ENCODE assay signal across 8 cellular contexts in genomic region chr15:98646546-98647025, GRCh38. TPM values are rescaled to one million over a fixed set of nuclear protein-coding genes. Genes with fewer than 3 reads are reported as not detected.
DNase-seq lines count a peak whose midpoint lies in the region; ATAC-seq and TF ChIP-seq lines count a peak whose summit lies in the region.

No MANE protein-coding gene starts in this region.

- WGBS in mesodermal cell (ENCODE audit: insufficient coverage in 2 of 2), 2 experiments: 0% methylated on average over 3 of the region's 7 CpGs

- H3K4me3 ChIP-seq in left ventricle myocardium inferior (peak overlapping the region; percentile 95), mesodermal cell (ENCODE audit: extremely low read depth, insufficient read depth, low read length, poor library complexity, severe bottlenecking) (peak overlapping the region; percentile 73), uterus (peak overlapping the region; percentile 53 to 90)

- H3K4me3 Mint-ChIP-seq in MCF 10A (ENCODE audit: unreplicated experiment): peak overlapping the region; percentile 89

- in situ Hi-C loops in GM13977 (cut with MboI; ENCODE audit: low pct_unique_long_range_greater_than_20kb, low sequenced_read_pairs, unreplicated experiment): no loop called here

- H3K4me1 ChIP-seq in left ventricle myocardium inferior (peaks cover 41% of the 10 kb centered on the region), mesodermal cell (ENCODE audit: control insufficient read depth, insufficient read depth, low read length, poor library complexity, severe bottlenecking) (no peaks in the 10 kb centered on the region), uterus (no peaks in the 10 kb centered on the region)

- peaks cover 47% of the 10 kb centered on the region for H3K27me3 ChIP-seq in left ventricle myocardium inferior (ENCODE audit: low read depth)
- H3K27me3 ChIP-seq in uterus: peaks cover 0 to 5% of the 10 kb centered on the region in 2 donors

- no TSS peak for BruUV-seq in MCF 10A (replicated peaks; lab: Mats Ljungman, UMichigan)

- no peaks in the 10 kb centered on the region for H3K9me3 Mint-ChIP-seq in MCF 10A (ENCODE audit: unreplicated experiment)

- no peaks in the 10 kb centered on the region for H3K4me1 Mint-ChIP-seq in MCF 10A (ENCODE audit: insufficient read depth, unreplicated experiment)

- CTCF ChIA-PET in MCF 10A (lab: Yijun Ruan, JAX): interaction anchor here (0.6 to 2.6 kb wide), 21 partner anchors 9 to 430 kb away, joined by 3 to 28 read pairs (median 4); no protein-coding TSS in a partner anchor

- H3K36me3 ChIP-seq in left ventricle myocardium inferior (no peaks in the 10 kb centered on the region), mesodermal cell (ENCODE audit: control insufficient read depth, insufficient read depth, low read length) (no peaks in the 10 kb centered on the region), uterus (no peaks in the 10 kb centered on the region)

- no peak for DNase-seq in left ventricle myocardium inferior
- no peak for DNase-seq in cardiac septum (ENCODE audit: low spot score)
- no peak for DNase-seq in MCF 10A (ENCODE audit: unreplicated experiment)
- no peak for DNase-seq in uterus
- DNase-seq in GM13977 (ENCODE audit: low spot score): no peak
- DNase-seq in COR-L47 (lab: John Stamatoyannopoulos, UW): no peak

- no peak for TF ChIP-seq POLR2A in uterus (IDR thresholded peaks at IDR 0.05)

- H3K36me3 Mint-ChIP-seq in MCF 10A (ENCODE audit: insufficient read depth, unreplicated experiment): peaks cover 12% of the 10 kb centered on the region

- peak overlapping the region; percentile 98 for H3K27ac ChIP-seq in left ventricle myocardium inferior (replicated peaks)
- peak overlapping the region; percentile 74 for H3K27ac ChIP-seq in mesodermal cell (ENCODE audit: low read depth, low read length, severe bottlenecking)
- H3K27ac ChIP-seq in uterus: peak overlapping the region; percentile 97 to 100

- H3K9me3 ChIP-seq in left ventricle myocardium inferior (replicated peaks) (no peaks in the 10 kb centered on the region), mesodermal cell (ENCODE audit: control insufficient read depth, low read length) (no peaks in the 10 kb centered on the region), uterus (no peaks in the 10 kb centered on the region)

- POLR2A ChIA-PET in MCF 10A (lab: Yijun Ruan, JAX): interaction anchor here (0.6 to 4.3 kb wide), 14 partner anchors 10 to 411 kb away, joined by 3 to 26 read pairs (median 4); no protein-coding TSS in a partner anchor

- ATAC-seq in GM18861 (IDR thresholded peaks at IDR 0.05; ENCODE audit: unreplicated experiment): no peak

- no peak overlapping the region for H3K27ac Mint-ChIP-seq in MCF 10A (ENCODE audit: low read depth, unreplicated experiment)

- intact Hi-C loops in left ventricle myocardium inferior (cut with micrococcal nuclease): no loop called here
- intact Hi-C loops in cardiac septum (cut with DNase I): loop anchor here (2.0 to 5.0 kb wide), 4 partner anchors 81 to 430 kb away; no protein-coding TSS in a partner anchor
- intact Hi-C loops in MCF 10A (cut with micrococcal nuclease): loop anchor here (1.0 to 5.0 kb wide), 3 partner anchors 64 to 411 kb away; no protein-coding TSS in a partner anchor
- intact Hi-C loops in uterus (cut with DNase I; ENCODE audit: low total_unique reads): no loop called here

- no peak for TF ChIP-seq CTCF in left ventricle myocardium inferior (IDR thresholded peaks at IDR 0.05; ENCODE audit: borderline replicate concordance)
- no peak for TF ChIP-seq CTCF in MCF 10A (IDR thresholded peaks at IDR 0.05; ENCODE audit: unreplicated experiment)
- TF ChIP-seq CTCF in uterus (IDR thresholded peaks at IDR 0.05): no peak
- no peak for TF ChIP-seq CTCF in GM13977 (IDR thresholded peaks at IDR 0.05; ENCODE audit: extremely low read depth, insufficient read depth, missing control alignments)

- peaks cover 57% of the 10 kb centered on the region for H3K27me3 Mint-ChIP-seq in MCF 10A (ENCODE audit: insufficient read depth, unreplicated experiment)

RNA-seq across cellular contexts. Expression of gene IGF1R, which starts 1.8 kb away (rescaled TPM):
- total RNA-seq in left ventricle myocardium inferior (37.2 TPM), cardiac septum (57.2 TPM), MCF 10A (2022) (50.7 and 53.3 TPM in 2 replicates), uterus (10 to 100 TPM; 30.0 to 95.2 (median 57.5) TPM)
- polyA plus RNA-seq in mesodermal cell (2013, experiment 1 of 2): 60.4 TPM
- 39.5 TPM for polyA plus RNA-seq in mesodermal cell (2013, experiment 2 of 2)

Comparison
In these comparisons a context has a peak if more than half of its experiments do, and no peak if none do; other contexts are left out.
1. intact Hi-C loops: an anchor here in cardiac septum (2.0 to 5.0 kb wide) and MCF 10A (1.0 to 5.0 kb wide); none called in left ventricle myocardium inferior and uterus.